ENCODE assay signal across 8 cellular contexts in genomic region chr3:136075218-136075808, GRCh38.
DNase-seq lines count a peak whose midpoint lies in the region; ATAC-seq, FAIRE-seq and TF ChIP-seq lines count a peak whose summit lies in the region.

No MANE protein-coding gene starts in this region.

- no peak overlapping the region for H2BK20ac ChIP-seq in H1 (ENCODE audit: low read length)

- WGBS in H1 (ENCODE audit: extremely low coverage in 1 of 2, insufficient coverage in 1 of 2, insufficient read length in 1 of 2, insufficient replicate concordance in 2 of 2, low coverage in 1 of 2, low lambda C conversion rate in 2 of 2, missing lambda C conversion rate in 1 of 2), 2 experiments: 77% methylated on average over 1 of the region's 1 CpG; no CpG with 5 or more reads in 1 of the 2 experiments
- no CpG with 5 or more reads among the region's 1 CpG for WGBS in mesendoderm (ENCODE audit: extremely low coverage, insufficient coverage, low lambda C conversion rate)

- TF ChIP-seq EP300 in H1 (IDR thresholded peaks at IDR 0.05; ENCODE audit: borderline replicate concordance in 1 of 2, low read depth in 2 of 2, low read length in 2 of 2): no peak

- H2BK12ac ChIP-seq in H1 (ENCODE audit: low read depth, low read length): no peak overlapping the region

- no peaks in the 10 kb centered on the region for H3K23me2 ChIP-seq in H1 (ENCODE audit: low read depth, low read length)

- no peak overlapping the region for H4K91ac ChIP-seq in H1 (replicated peaks; ENCODE audit: insufficient read length, low read length)

- peak; percentile 97 to 99 for TF ChIP-seq RAD21 in H1 (IDR thresholded peaks at IDR 0.05 in 1 of 2, conservative IDR thresholded peaks at IDR 0.05 in 1 of 2; ENCODE audit: low read depth in 2 of 2, low read length in 2 of 2)

- H4K8ac ChIP-seq in H1 (ENCODE audit: extremely low read depth, insufficient read depth, low read length): no peak overlapping the region
- H4K8ac ChIP-seq in mesendoderm (ENCODE audit: low read depth, low read length): no peak overlapping the region

- H3K4me1 ChIP-seq in H1 (replicated peaks in 1 of 4; ENCODE audit: control insufficient read depth in 3 of 4, insufficient read depth in 4 of 4, low read length in 3 of 4) (no peaks in the 10 kb centered on the region), mesendoderm (ENCODE audit: control insufficient read depth, low read depth, low read length) (no peaks in the 10 kb centered on the region)

- H3K4me3 ChIP-seq in H1 (ENCODE audit: extremely low read depth in 1 of 4, insufficient read depth in 2 of 4, low read depth in 3 of 4, low read length in 4 of 4) (no peak overlapping the region), mesendoderm (ENCODE audit: low read length) (no peak overlapping the region)

- no peaks in the 10 kb centered on the region for H4K20me1 ChIP-seq in H1 (replicated peaks in 1 of 2; ENCODE audit: control insufficient read depth in 1 of 2, insufficient read depth in 2 of 2, low read length in 2 of 2)

- ATAC-seq in GM21447 (IDR thresholded peaks at IDR 0.05; ENCODE audit: unreplicated experiment): no peak

- H2AK5ac ChIP-seq in H1 (ENCODE audit: low read depth, low read length) (no peak overlapping the region), mesendoderm (ENCODE audit: low read length) (no peak overlapping the region)

- H2BK120ac ChIP-seq in H1 (replicated peaks; ENCODE audit: low read depth, low read length): no peak overlapping the region
- H2BK120ac ChIP-seq in mesendoderm (ENCODE audit: low read depth, low read length): no peak overlapping the region

- no peak overlapping the region for H3K56ac ChIP-seq in H1 (replicated peaks; ENCODE audit: insufficient read length, low read depth, low read length)
- H3K56ac ChIP-seq in mesendoderm (ENCODE audit: low read length): no peak overlapping the region

- DNase-seq in D721Med (ENCODE audit: insufficient read length, low spot score) (no peak), HT1080 (ENCODE audit: low read depth) (peak; percentile 67), NOMO-1 treated with dmso at 0.1 percent for 144 hours (lab: John Stamatoyannopoulos, UW; ENCODE audit: unreplicated experiment) (peak; percentile 29), H1 (ENCODE audit: low read depth in 1 of 2, low spot score in 2 of 2) (peak in 1 of 2 experiments; percentile 63), mesendoderm (peak; percentile 80)
- peak; percentile 46 to 52 for DNase-seq in activated CD8-positive, alpha-beta memory T cell treated with anti-CD3 and anti-CD28 coated beads for 4 hours (ENCODE audit: low read depth in 2 of 2)
- peak; percentile 46 to 47 for DNase-seq in stimulated activated CD8-positive, alpha-beta memory T cell treated with anti-CD3 and anti-CD28 coated beads, Interleukin-2, amount 100 ng/mL, for 1 hour (ENCODE audit: low read depth in 2 of 2)

- no peak overlapping the region for H2AFZ ChIP-seq in H1 (ENCODE audit: low read length)

- H3K4me2 ChIP-seq in H1 (ENCODE audit: insufficient read depth in 1 of 2, low read depth in 2 of 2, low read length in 2 of 2) (no peak overlapping the region), mesendoderm (ENCODE audit: low read length) (no peak overlapping the region)

- H3K36me3 ChIP-seq in H1 (ENCODE audit: control insufficient read depth in 2 of 4, insufficient read depth in 4 of 4, low read length in 3 of 4) (peaks cover 0 to 7% (median 0%) of the 10 kb centered on the region in 4 experiments; a peak in 1 of 8 replicates), mesendoderm (ENCODE audit: control insufficient read depth, insufficient read depth, low read length) (no peaks in the 10 kb centered on the region)

- H3K27ac ChIP-seq in H1 (ENCODE audit: low read depth, low read length): no peak overlapping the region
- no peak overlapping the region for H3K27ac ChIP-seq in mesendoderm (ENCODE audit: low read depth, low read length)

- no peaks in the 10 kb centered on the region for H3K79me1 ChIP-seq in H1 (ENCODE audit: low read depth, low read length)
- H3K79me1 ChIP-seq in mesendoderm (ENCODE audit: low read length): no peaks in the 10 kb centered on the region

- H2BK15ac ChIP-seq in H1 (ENCODE audit: low read length) (no peak overlapping the region), mesendoderm (replicated peaks; ENCODE audit: low read depth) (no peak overlapping the region)

- POLR2A ChIA-PET in H1 (lab: Charles Lee; ENCODE audit: partially characterized antibody): interaction anchor here (0.9 kb wide), 1 partner anchor 677 kb away, joined by 3 read pairs; the partner anchor contains the start of gene STAG1

- CTCF ChIA-PET in H1 (lab: Charles Lee; ENCODE audit: partially characterized antibody): interaction anchor here (0.5 to 1.3 kb wide), 7 partner anchors 67 to 338 kb away, joined by 3 to 6 read pairs (median 3); no protein-coding TSS in a partner anchor

- H4K5ac ChIP-seq in H1 (ENCODE audit: insufficient read length, low read depth, low read length): no peak overlapping the region
- H4K5ac ChIP-seq in mesendoderm (ENCODE audit: low read length): no peak overlapping the region

- H3K4ac ChIP-seq in H1 (replicated peaks; ENCODE audit: insufficient read length, low read depth, low read length): no peak overlapping the region
- no peak overlapping the region for H3K4ac ChIP-seq in mesendoderm (ENCODE audit: low read depth, low read length)

- H3K18ac ChIP-seq in H1 (ENCODE audit: extremely low read depth, low read length) (no peak overlapping the region), mesendoderm (ENCODE audit: low read length) (no peak overlapping the region)

- FAIRE-seq in D721Med (lab: Jason Lieb, UNC) (peak; percentile 95), H1 (lab: Jason Lieb, UNC) (peak; percentile 76)

- no peak for TF ChIP-seq POLR2A in H1 (IDR thresholded peaks at IDR 0.05; ENCODE audit: control extremely low read depth in 1 of 2, low read depth in 2 of 2, low read length in 2 of 2)

- H2BK5ac ChIP-seq in H1 (ENCODE audit: low read depth, low read length): no peak overlapping the region
- no peak overlapping the region for H2BK5ac ChIP-seq in mesendoderm (ENCODE audit: low read length)

- no peak overlapping the region for H3K14ac ChIP-seq in H1 (ENCODE audit: insufficient read length)

- no peak overlapping the region for H3K9ac ChIP-seq in H1 (replicated peaks in 1 of 4; ENCODE audit: extremely low read depth in 1 of 4, low read depth in 3 of 4, low read length in 3 of 4)
- no peak overlapping the region for H3K9ac ChIP-seq in mesendoderm (ENCODE audit: low read length)

- H3K23ac ChIP-seq in H1 (ENCODE audit: insufficient read length) (no peak overlapping the region), mesendoderm (ENCODE audit: low read length) (no peak overlapping the region)

- no peaks in the 10 kb centered on the region for H3K27me3 ChIP-seq in H1 (replicated peaks in 1 of 4; ENCODE audit: control insufficient read depth in 3 of 4, extremely low read depth in 1 of 4, insufficient read depth in 3 of 4, low read length in 3 of 4)
- H3K27me3 ChIP-seq in mesendoderm (ENCODE audit: insufficient read depth, low read length, poor library complexity): no peaks in the 10 kb centered on the region

- H3K79me2 ChIP-seq in H1 (ENCODE audit: control insufficient read depth in 1 of 2, insufficient read depth in 2 of 2, low read length in 2 of 2) (no peaks in the 10 kb centered on the region), mesendoderm (ENCODE audit: control insufficient read depth, insufficient read depth, low read length) (no peaks in the 10 kb centered on the region)

- no peaks in the 10 kb centered on the region for H3K9me3 ChIP-seq in H1 (ENCODE audit: insufficient read depth in 2 of 2, low read depth in 1 of 2, low read length in 1 of 2)

- TF ChIP-seq CTCF in D721Med (IDR thresholded peaks at IDR 0.05; ENCODE audit: insufficient read depth, missing control alignments): peak; percentile 100
- TF ChIP-seq CTCF in H1 (IDR thresholded peaks at IDR 0.05; ENCODE audit: control extremely low read depth in 1 of 3, insufficient read depth in 1 of 3, low read depth in 1 of 3, low read length in 3 of 3): peak in 2 of 3 experiments; percentile 72 to 84; a peak in 3 of 4 replicates

TF ChIP-seq in H1, 55 proteins besides CTCF, POLR2A, EP300 and RAD21:
- TF ChIP-seq POLR2AphosphoS5 (IDR thresholded peaks at IDR 0.05; ENCODE audit: low read depth, low read length): no peak
- TF ChIP-seq, protein P1, sequence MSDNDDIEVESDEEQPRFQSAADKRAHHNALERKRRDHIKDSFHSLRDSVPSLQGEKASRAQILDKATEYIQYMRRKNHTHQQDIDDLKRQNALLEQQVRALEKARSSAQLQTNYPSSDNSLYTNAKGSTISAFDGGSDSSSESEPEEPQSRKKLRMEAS (IDR thresholded peaks at IDR 0.05): no peak
- peak; percentile 100 for TF ChIP-seq BACH1 (IDR thresholded peaks at IDR 0.05; ENCODE audit: low read length)
- peak; percentile 100 for TF ChIP-seq MAFK (IDR thresholded peaks at IDR 0.05; ENCODE audit: low read depth, low read length)
